15 cellular contexts compared by ENCODE assay signal in the genomic region with DNA sequence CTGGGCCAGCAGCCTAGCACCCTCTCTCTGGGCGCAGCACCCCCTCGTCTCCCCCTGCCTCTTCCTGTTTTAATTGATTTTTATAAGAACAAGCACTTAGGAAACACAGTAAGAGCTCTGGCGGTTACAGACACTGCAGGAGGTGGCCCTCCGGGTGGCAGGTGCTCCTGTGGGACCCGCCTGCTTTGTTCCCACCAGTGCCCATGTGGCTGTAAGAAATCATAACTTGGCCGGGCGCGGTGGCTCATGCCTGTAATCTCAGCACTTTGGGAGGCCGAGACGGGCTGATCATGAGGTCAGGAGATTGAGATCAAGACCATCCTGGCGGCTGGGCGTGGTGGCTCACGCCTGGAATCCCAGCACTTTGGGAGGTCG.
"Had no signal": no experiment of that assay in that cellular context is flagged by ENCODE, and none has a peak within 500 bp of the region (broad histone marks: within the 10 kb centered on the region; RNA-seq: fewer than 3 reads in every experiment).

No MANE protein-coding gene starts in this region.

- H3K9me3 Mint-ChIP-seq: activated naive CD4-positive, alpha-beta T cell treated with anti-CD3 and anti-CD28 coated beads, Interleukin-2, amount 10 ng/mL, durations not matched to agents 7 days and 5 days; activated T-helper 17 cell treated with anti-CD3 and anti-CD28 coated beads, Interleukin-2, amount 50 U/mL, for 72 hours; dendritic cell treated with granulocyte-macrophage colony-stimulating factor and Interleukin-4, amounts not matched to agents 40 ng/mL and 50 ng/mL, for 4 days; effector memory CD8-positive, alpha-beta T cell; memory B cell; WTC11 had no signal

- H3K4me1 Mint-ChIP-seq: activated naive CD4-positive, alpha-beta T cell treated with anti-CD3 and anti-CD28 coated beads, Interleukin-2, amount 10 ng/mL, durations not matched to agents 7 days and 5 days; activated T-helper 17 cell treated with anti-CD3 and anti-CD28 coated beads, Interleukin-2, amount 50 U/mL, for 72 hours had no signal

- H3K36me3 Mint-ChIP-seq: activated naive CD4-positive, alpha-beta T cell treated with anti-CD3 and anti-CD28 coated beads, Interleukin-2, amount 10 ng/mL, durations not matched to agents 7 days and 5 days; memory B cell; WTC11 had no signal

- H3K27ac Mint-ChIP-seq: activated naive CD4-positive, alpha-beta T cell treated with anti-CD3 and anti-CD28 coated beads, Interleukin-2, amount 10 ng/mL, durations not matched to agents 7 days and 5 days; activated T-helper 17 cell treated with anti-CD3 and anti-CD28 coated beads, Interleukin-2, amount 50 U/mL, for 72 hours; dendritic cell treated with granulocyte-macrophage colony-stimulating factor and Interleukin-4, amounts not matched to agents 40 ng/mL and 50 ng/mL, for 4 days; memory B cell; WTC11 had no signal

- H3K4me3 ChIP-seq: body of pancreas, gastrocnemius medialis, left lung, ovary, stomach, thoracic aorta had no signal

- H3K4me3 Mint-ChIP-seq: activated naive CD4-positive, alpha-beta T cell treated with anti-CD3 and anti-CD28 coated beads, Interleukin-2, amount 10 ng/mL, durations not matched to agents 7 days and 5 days; activated T-helper 17 cell treated with anti-CD3 and anti-CD28 coated beads, Interleukin-2, amount 50 U/mL, for 72 hours; dendritic cell treated with granulocyte-macrophage colony-stimulating factor and Interleukin-4, amounts not matched to agents 40 ng/mL and 50 ng/mL, for 4 days; effector memory CD8-positive, alpha-beta T cell; memory B cell; WTC11 had no signal

- DNase-seq: activated CD4-positive, alpha-beta T cell treated with anti-CD3 and anti-CD28 coated beads for 48 hours; activated naive CD4-positive, alpha-beta T cell treated with anti-CD3 and anti-CD28 coated beads, Interleukin-2, amount 10 ng/mL, durations not matched to agents 7 days and 5 days; body of pancreas; effector memory CD8-positive, alpha-beta T cell; gastrocnemius medialis; islet precursor cell; left lung; ovary; stimulated activated CD4-positive, alpha-beta T cell treated with anti-CD3 and anti-CD28 coated beads, Interleukin-4, amount 100 ng/mL, for 24 hours; stomach had no signal

- H3K27me3 Mint-ChIP-seq: activated naive CD4-positive, alpha-beta T cell treated with anti-CD3 and anti-CD28 coated beads, Interleukin-2, amount 10 ng/mL, durations not matched to agents 7 days and 5 days; activated T-helper 17 cell treated with anti-CD3 and anti-CD28 coated beads, Interleukin-2, amount 50 U/mL, for 72 hours; dendritic cell treated with granulocyte-macrophage colony-stimulating factor and Interleukin-4, amounts not matched to agents 40 ng/mL and 50 ng/mL, for 4 days; effector memory CD8-positive, alpha-beta T cell had no signal

- ATAC-seq: activated T-helper 17 cell treated with anti-CD3 and anti-CD28 coated beads, Interleukin-2, amount 50 U/mL, for 72 hours; body of pancreas; effector memory CD8-positive, alpha-beta T cell; gastrocnemius medialis; left lung; WTC11 had no signal
